ENCODE assay signal across 9 cellular contexts in the genomic region with DNA sequence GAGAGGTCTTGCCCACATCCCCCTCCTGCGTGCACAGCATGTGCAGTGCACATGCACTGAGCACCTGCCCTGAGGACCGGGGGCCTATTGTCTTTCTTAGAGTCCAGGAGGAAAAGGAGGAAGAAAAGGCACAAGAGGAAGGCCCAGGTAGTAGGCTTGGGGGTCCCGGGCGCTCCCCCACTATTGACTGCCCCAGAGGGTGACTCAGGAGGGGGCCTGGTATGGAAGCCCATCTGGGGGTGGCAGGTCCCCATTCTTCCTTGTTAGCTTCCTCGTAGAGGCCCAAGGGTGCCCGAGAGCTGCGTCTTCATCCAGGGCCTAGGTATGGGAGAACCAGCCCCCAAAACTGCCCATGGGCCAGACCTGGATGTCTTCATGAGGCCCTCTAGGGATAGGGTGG.
"Had no signal": no experiment of that assay in that cellular context is flagged by ENCODE, and none has a peak within 500 bp of the region (broad histone marks: within the 10 kb centered on the region; RNA-seq: fewer than 3 reads in every experiment).

No MANE protein-coding gene starts in this region.

- FAIRE-seq: HepG2, HTR-8/SVneo, K562 had no signal

- H3K36me3 Mint-ChIP-seq: IgD-negative memory B cell had no signal

- H3K27ac Mint-ChIP-seq: IgD-negative memory B cell had no signal

- H3K4me3 ChIP-seq: K562 had no signal

- DNase-seq: IMR-90, KBM-7, KG1 had no signal

- H3K27ac ChIP-seq: HL-60, KMS-11 had no signal

- H3K27me3 Mint-ChIP-seq: IgD-negative memory B cell had no signal

- H3K4me2 ChIP-seq: KMS-11 had no signal

- H3K9ac ChIP-seq: KMS-11 had no signal

- ATAC-seq: K562 had no signal
